In the genomic region with DNA sequence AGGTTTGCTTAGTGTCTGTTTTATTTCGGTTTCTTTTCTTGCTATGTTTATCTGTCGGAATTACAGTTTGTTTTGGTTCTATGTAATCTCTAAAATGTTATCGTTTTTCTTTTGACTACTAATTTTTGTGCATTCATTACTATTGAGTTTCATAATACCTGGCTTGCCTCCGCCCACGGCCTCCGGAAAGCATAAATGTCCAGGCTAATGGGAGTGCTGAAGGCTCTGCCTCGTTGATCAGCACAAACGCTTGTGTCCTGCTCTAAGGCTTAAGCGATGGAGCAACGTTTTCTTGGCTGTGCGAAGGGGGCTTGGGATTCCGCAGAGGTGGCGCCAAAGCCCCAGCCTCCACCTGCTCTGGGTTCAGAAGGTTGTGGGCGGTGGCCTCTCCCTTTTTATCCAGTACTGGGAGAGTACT, we compare ENCODE assay signal across 1 cellular context.
TF ChIP-seq lines count a peak whose summit lies in the region.

No MANE protein-coding gene starts in this region.

TF ChIP-seq in HepG2, 621 proteins besides CTCF, POLR2A, EP300 and RAD21 (continued from another document):
- TF ChIP-seq, protein P1, sequence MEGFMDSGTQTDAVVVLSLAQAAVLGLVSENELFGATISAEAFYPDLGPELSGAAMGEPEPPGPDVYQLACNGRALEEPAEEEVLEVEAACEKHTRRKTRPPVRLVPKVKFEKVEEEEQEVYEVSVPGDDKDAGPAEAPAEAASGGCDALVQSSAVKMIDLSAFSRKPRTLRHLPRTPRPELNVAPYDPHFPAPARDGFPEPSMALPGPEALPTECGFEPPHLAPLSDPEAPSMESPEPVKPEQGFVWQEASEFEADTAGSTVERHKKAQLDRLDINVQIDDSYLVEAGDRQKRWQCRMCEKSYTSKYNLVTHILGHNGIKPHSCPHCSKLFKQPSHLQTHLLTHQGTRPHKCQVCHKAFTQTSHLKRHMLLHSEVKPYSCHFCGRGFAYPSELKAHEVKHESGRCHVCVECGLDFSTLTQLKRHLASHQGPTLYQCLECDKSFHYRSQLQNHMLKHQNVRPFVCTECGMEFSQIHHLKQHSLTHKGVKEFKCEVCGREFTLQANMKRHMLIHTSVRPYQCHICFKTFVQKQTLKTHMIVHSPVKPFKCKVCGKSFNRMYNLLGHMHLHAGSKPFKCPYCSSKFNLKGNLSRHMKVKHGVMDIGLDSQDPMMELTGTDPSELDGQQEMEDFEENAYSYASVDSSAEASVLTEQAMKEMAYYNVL (CRISPR knock-in tag; IDR thresholded peaks at IDR 0.05; ENCODE audit: borderline replicate concordance): no peak
- TF ChIP-seq KDM2A (CRISPR knock-in tag; IDR thresholded peaks at IDR 0.05; ENCODE audit: borderline replicate concordance, low read depth): peak; percentile 12; the same call in 1 of the 2 replicates
- TF ChIP-seq DNMT1 (CRISPR knock-in tag; IDR thresholded peaks at IDR 0.05): no peak
- TF ChIP-seq, protein P2, sequence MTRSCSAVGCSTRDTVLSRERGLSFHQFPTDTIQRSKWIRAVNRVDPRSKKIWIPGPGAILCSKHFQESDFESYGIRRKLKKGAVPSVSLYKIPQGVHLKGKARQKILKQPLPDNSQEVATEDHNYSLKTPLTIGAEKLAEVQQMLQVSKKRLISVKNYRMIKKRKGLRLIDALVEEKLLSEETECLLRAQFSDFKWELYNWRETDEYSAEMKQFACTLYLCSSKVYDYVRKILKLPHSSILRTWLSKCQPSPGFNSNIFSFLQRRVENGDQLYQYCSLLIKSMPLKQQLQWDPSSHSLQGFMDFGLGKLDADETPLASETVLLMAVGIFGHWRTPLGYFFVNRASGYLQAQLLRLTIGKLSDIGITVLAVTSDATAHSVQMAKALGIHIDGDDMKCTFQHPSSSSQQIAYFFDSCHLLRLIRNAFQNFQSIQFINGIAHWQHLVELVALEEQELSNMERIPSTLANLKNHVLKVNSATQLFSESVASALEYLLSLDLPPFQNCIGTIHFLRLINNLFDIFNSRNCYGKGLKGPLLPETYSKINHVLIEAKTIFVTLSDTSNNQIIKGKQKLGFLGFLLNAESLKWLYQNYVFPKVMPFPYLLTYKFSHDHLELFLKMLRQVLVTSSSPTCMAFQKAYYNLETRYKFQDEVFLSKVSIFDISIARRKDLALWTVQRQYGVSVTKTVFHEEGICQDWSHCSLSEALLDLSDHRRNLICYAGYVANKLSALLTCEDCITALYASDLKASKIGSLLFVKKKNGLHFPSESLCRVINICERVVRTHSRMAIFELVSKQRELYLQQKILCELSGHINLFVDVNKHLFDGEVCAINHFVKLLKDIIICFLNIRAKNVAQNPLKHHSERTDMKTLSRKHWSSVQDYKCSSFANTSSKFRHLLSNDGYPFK (CRISPR knock-in tag; IDR thresholded peaks at IDR 0.05; ENCODE audit: borderline replicate concordance): 0 out of 2 replicates have a peak, but pooled peaks have one; percentile 24
- TF ChIP-seq MEF2D (CRISPR knock-in tag; IDR thresholded peaks at IDR 0.05): no peak
- peak; percentile 23; the same call in 1 of the 2 replicates for TF ChIP-seq KAT8 (CRISPR knock-in tag; IDR thresholded peaks at IDR 0.05)
- TF ChIP-seq ZKSCAN5 (CRISPR knock-in tag; IDR thresholded peaks at IDR 0.05): no peak
- TF ChIP-seq, protein P3, sequence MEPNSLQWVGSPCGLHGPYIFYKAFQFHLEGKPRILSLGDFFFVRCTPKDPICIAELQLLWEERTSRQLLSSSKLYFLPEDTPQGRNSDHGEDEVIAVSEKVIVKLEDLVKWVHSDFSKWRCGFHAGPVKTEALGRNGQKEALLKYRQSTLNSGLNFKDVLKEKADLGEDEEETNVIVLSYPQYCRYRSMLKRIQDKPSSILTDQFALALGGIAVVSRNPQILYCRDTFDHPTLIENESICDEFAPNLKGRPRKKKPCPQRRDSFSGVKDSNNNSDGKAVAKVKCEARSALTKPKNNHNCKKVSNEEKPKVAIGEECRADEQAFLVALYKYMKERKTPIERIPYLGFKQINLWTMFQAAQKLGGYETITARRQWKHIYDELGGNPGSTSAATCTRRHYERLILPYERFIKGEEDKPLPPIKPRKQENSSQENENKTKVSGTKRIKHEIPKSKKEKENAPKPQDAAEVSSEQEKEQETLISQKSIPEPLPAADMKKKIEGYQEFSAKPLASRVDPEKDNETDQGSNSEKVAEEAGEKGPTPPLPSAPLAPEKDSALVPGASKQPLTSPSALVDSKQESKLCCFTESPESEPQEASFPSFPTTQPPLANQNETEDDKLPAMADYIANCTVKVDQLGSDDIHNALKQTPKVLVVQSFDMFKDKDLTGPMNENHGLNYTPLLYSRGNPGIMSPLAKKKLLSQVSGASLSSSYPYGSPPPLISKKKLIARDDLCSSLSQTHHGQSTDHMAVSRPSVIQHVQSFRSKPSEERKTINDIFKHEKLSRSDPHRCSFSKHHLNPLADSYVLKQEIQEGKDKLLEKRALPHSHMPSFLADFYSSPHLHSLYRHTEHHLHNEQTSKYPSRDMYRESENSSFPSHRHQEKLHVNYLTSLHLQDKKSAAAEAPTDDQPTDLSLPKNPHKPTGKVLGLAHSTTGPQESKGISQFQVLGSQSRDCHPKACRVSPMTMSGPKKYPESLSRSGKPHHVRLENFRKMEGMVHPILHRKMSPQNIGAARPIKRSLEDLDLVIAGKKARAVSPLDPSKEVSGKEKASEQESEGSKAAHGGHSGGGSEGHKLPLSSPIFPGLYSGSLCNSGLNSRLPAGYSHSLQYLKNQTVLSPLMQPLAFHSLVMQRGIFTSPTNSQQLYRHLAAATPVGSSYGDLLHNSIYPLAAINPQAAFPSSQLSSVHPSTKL (CRISPR knock-in tag; IDR thresholded peaks at IDR 0.05): no peak; the same call in none of the 2 replicates
- TF ChIP-seq, protein P4, sequence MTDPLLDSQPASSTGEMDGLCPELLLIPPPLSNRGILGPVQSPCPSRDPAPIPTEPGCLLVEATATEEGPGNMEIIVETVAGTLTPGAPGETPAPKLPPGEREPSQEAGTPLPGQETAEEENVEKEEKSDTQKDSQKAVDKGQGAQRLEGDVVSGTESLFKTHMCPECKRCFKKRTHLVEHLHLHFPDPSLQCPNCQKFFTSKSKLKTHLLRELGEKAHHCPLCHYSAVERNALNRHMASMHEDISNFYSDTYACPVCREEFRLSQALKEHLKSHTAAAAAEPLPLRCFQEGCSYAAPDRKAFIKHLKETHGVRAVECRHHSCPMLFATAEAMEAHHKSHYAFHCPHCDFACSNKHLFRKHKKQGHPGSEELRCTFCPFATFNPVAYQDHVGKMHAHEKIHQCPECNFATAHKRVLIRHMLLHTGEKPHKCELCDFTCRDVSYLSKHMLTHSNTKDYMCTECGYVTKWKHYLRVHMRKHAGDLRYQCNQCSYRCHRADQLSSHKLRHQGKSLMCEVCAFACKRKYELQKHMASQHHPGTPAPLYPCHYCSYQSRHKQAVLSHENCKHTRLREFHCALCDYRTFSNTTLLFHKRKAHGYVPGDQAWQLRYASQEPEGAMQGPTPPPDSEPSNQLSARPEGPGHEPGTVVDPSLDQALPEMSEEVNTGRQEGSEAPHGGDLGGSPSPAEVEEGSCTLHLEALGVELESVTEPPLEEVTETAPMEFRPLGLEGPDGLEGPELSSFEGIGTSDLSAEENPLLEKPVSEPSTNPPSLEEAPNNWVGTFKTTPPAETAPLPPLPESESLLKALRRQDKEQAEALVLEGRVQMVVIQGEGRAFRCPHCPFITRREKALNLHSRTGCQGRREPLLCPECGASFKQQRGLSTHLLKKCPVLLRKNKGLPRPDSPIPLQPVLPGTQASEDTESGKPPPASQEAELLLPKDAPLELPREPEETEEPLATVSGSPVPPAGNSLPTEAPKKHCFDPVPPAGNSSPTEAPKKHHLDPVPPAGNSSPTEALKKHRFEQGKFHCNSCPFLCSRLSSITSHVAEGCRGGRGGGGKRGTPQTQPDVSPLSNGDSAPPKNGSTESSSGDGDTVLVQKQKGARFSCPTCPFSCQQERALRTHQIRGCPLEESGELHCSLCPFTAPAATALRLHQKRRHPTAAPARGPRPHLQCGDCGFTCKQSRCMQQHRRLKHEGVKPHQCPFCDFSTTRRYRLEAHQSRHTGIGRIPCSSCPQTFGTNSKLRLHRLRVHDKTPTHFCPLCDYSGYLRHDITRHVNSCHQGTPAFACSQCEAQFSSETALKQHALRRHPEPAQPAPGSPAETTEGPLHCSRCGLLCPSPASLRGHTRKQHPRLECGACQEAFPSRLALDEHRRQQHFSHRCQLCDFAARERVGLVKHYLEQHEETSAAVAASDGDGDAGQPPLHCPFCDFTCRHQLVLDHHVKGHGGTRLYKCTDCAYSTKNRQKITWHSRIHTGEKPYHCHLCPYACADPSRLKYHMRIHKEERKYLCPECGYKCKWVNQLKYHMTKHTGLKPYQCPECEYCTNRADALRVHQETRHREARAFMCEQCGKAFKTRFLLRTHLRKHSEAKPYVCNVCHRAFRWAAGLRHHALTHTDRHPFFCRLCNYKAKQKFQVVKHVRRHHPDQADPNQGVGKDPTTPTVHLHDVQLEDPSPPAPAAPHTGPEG (CRISPR knock-in tag; IDR thresholded peaks at IDR 0.05): no peak
- TF ChIP-seq, protein P5, sequence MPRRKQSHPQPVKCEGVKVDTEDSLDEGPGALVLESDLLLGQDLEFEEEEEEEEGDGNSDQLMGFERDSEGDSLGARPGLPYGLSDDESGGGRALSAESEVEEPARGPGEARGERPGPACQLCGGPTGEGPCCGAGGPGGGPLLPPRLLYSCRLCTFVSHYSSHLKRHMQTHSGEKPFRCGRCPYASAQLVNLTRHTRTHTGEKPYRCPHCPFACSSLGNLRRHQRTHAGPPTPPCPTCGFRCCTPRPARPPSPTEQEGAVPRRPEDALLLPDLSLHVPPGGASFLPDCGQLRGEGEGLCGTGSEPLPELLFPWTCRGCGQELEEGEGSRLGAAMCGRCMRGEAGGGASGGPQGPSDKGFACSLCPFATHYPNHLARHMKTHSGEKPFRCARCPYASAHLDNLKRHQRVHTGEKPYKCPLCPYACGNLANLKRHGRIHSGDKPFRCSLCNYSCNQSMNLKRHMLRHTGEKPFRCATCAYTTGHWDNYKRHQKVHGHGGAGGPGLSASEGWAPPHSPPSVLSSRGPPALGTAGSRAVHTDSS (CRISPR knock-in tag; conservative IDR thresholded peaks at IDR 0.05): no peak
- TF ChIP-seq ERF (CRISPR knock-in tag; IDR thresholded peaks at IDR 0.05): peak; percentile 49; the same call in 1 of the 2 replicates
- TF ChIP-seq NONO (IDR thresholded peaks at IDR 0.05): no peak
- TF ChIP-seq NONO (CRISPR knock-in tag; conservative IDR thresholded peaks at IDR 0.05): no peak
- no peak; the same call in 1 of the 2 replicates for TF ChIP-seq ISL2 (CRISPR knock-in tag; IDR thresholded peaks at IDR 0.05)
- TF ChIP-seq, protein P6, sequence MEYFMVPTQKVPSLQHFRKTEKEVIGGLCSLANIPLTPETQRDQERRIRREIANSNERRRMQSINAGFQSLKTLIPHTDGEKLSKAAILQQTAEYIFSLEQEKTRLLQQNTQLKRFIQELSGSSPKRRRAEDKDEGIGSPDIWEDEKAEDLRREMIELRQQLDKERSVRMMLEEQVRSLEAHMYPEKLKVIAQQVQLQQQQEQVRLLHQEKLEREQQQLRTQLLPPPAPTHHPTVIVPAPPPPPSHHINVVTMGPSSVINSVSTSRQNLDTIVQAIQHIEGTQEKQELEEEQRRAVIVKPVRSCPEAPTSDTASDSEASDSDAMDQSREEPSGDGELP (IDR thresholded peaks at IDR 0.05; ENCODE audit: borderline replicate concordance, low read depth): peak; percentile 1; the same call in 1 of the 2 replicates
- TF ChIP-seq ZBTB38 (CRISPR knock-in tag; IDR thresholded peaks at IDR 0.05): peak; percentile 39; the same call in 1 of the 2 replicates
- TF ChIP-seq, protein P7, sequence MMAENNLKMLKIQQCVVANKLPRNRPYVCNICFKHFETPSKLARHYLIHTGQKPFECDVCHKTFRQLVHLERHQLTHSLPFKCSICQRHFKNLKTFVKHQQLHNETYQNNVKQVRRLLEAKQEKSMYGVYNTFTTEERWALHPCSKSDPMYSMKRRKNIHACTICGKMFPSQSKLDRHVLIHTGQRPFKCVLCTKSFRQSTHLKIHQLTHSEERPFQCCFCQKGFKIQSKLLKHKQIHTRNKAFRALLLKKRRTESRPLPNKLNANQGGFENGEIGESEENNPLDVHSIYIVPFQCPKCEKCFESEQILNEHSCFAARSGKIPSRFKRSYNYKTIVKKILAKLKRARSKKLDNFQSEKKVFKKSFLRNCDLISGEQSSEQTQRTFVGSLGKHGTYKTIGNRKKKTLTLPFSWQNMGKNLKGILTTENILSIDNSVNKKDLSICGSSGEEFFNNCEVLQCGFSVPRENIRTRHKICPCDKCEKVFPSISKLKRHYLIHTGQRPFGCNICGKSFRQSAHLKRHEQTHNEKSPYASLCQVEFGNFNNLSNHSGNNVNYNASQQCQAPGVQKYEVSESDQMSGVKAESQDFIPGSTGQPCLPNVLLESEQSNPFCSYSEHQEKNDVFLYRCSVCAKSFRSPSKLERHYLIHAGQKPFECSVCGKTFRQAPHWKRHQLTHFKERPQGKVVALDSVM (CRISPR knock-in tag; IDR thresholded peaks at IDR 0.05): peak; percentile 90
- peak; percentile 31 for TF ChIP-seq TEAD3 (CRISPR knock-in tag; optimal IDR thresholded peaks at IDR 0.05; ENCODE audit: borderline replicate concordance)
- TF ChIP-seq KLF11 (CRISPR knock-in tag; IDR thresholded peaks at IDR 0.05): 0 out of 2 replicates have a peak, but pooled peaks have one; percentile 55
- no peak for TF ChIP-seq SMAD3 (CRISPR knock-in tag; IDR thresholded peaks at IDR 0.05)
- no peak for TF ChIP-seq ZNF766 (CRISPR knock-in tag; IDR thresholded peaks at IDR 0.05; ENCODE audit: borderline replicate concordance)
- TF ChIP-seq BORCS8-MEF2B (CRISPR knock-in tag; IDR thresholded peaks at IDR 0.05): no peak
- TF ChIP-seq NR2F2 (IDR thresholded peaks at IDR 0.05; ENCODE audit: borderline replicate concordance, low read depth): no peak
- TF ChIP-seq ZFX (CRISPR knock-in tag; IDR thresholded peaks at IDR 0.05; ENCODE audit: low read depth): peak; percentile 44; the same call in 1 of the 2 replicates
- TF ChIP-seq KDM5A (IDR thresholded peaks at IDR 0.05; ENCODE audit: borderline replicate concordance, low read length): no peak; the same call in 1 of the 2 replicates
